In genomic region chr19:16202320-16203255, GRCh38 we compare ENCODE assay signal across 2 cellular contexts.
TF ChIP-seq lines count a peak whose summit lies in the region.

No MANE protein-coding gene starts in this region.

TF ChIP-seq in IMR-90, 13 proteins besides CTCF, POLR2A, EP300 and RAD21:
- TF ChIP-seq RFX5 (IDR thresholded peaks at IDR 0.05; ENCODE audit: low read depth, low read length) = no peak
- no peak for TF ChIP-seq RCOR1 (IDR thresholded peaks at IDR 0.05; ENCODE audit: insufficient replicate concordance, low read length)
- no peak for TF ChIP-seq CHD1 (IDR thresholded peaks at IDR 0.05; ENCODE audit: low read depth, low read length)
- TF ChIP-seq, protein P1, sequence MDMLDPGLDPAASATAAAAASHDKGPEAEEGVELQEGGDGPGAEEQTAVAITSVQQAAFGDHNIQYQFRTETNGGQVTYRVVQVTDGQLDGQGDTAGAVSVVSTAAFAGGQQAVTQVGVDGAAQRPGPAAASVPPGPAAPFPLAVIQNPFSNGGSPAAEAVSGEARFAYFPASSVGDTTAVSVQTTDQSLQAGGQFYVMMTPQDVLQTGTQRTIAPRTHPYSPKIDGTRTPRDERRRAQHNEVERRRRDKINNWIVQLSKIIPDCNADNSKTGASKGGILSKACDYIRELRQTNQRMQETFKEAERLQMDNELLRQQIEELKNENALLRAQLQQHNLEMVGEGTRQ (IDR thresholded peaks at IDR 0.05; ENCODE audit: low read depth, low read length) = no peak
- TF ChIP-seq, protein P2, sequence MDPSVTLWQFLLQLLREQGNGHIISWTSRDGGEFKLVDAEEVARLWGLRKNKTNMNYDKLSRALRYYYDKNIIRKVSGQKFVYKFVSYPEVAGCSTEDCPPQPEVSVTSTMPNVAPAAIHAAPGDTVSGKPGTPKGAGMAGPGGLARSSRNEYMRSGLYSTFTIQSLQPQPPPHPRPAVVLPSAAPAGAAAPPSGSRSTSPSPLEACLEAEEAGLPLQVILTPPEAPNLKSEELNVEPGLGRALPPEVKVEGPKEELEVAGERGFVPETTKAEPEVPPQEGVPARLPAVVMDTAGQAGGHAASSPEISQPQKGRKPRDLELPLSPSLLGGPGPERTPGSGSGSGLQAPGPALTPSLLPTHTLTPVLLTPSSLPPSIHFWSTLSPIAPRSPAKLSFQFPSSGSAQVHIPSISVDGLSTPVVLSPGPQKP (IDR thresholded peaks at IDR 0.05; ENCODE audit: borderline replicate concordance, low read depth, low read length) = no peak
- no peak for TF ChIP-seq FOS (IDR thresholded peaks at IDR 0.05; ENCODE audit: low read depth, low read length)
- TF ChIP-seq CEBPB (IDR thresholded peaks at IDR 0.05; ENCODE audit: low read depth, low read length) = no peak
- no peak for TF ChIP-seq BHLHE40 (IDR thresholded peaks at IDR 0.05; ENCODE audit: low read depth, low read length)
- TF ChIP-seq MAFK (IDR thresholded peaks at IDR 0.05; ENCODE audit: low read depth, low read length) = no peak
- no peak for TF ChIP-seq SMC3 (IDR thresholded peaks at IDR 0.05; ENCODE audit: low read depth, low read length)
- no peak for TF ChIP-seq MXI1 (IDR thresholded peaks at IDR 0.05; ENCODE audit: borderline replicate concordance, low read depth, low read length)
- no peak for TF ChIP-seq NFE2L2 (IDR thresholded peaks at IDR 0.05; ENCODE audit: low read depth, low read length)
- TF ChIP-seq MAZ (IDR thresholded peaks at IDR 0.05; ENCODE audit: borderline replicate concordance, low read depth, low read length) = no peak

TF ChIP-seq in GM12878, 131 proteins besides CTCF, POLR2A, EP300 and RAD21 (continues in another document):
- TF ChIP-seq, protein P2 (IDR thresholded peaks at IDR 0.05; ENCODE audit: low read depth, low read length) = no peak
- TF ChIP-seq ZZZ3 (IDR thresholded peaks at IDR 0.05; ENCODE audit: control insufficient read depth, insufficient read length, low read depth) = no peak
- no peak for TF ChIP-seq SMAD1 (IDR thresholded peaks at IDR 0.05; ENCODE audit: low read depth, partially characterized antibody)
- TF ChIP-seq MLLT1 (IDR thresholded peaks at IDR 0.05) = no peak
- TF ChIP-seq CBFB (IDR thresholded peaks at IDR 0.05; ENCODE audit: low read depth) = no peak
- TF ChIP-seq, protein P3, sequence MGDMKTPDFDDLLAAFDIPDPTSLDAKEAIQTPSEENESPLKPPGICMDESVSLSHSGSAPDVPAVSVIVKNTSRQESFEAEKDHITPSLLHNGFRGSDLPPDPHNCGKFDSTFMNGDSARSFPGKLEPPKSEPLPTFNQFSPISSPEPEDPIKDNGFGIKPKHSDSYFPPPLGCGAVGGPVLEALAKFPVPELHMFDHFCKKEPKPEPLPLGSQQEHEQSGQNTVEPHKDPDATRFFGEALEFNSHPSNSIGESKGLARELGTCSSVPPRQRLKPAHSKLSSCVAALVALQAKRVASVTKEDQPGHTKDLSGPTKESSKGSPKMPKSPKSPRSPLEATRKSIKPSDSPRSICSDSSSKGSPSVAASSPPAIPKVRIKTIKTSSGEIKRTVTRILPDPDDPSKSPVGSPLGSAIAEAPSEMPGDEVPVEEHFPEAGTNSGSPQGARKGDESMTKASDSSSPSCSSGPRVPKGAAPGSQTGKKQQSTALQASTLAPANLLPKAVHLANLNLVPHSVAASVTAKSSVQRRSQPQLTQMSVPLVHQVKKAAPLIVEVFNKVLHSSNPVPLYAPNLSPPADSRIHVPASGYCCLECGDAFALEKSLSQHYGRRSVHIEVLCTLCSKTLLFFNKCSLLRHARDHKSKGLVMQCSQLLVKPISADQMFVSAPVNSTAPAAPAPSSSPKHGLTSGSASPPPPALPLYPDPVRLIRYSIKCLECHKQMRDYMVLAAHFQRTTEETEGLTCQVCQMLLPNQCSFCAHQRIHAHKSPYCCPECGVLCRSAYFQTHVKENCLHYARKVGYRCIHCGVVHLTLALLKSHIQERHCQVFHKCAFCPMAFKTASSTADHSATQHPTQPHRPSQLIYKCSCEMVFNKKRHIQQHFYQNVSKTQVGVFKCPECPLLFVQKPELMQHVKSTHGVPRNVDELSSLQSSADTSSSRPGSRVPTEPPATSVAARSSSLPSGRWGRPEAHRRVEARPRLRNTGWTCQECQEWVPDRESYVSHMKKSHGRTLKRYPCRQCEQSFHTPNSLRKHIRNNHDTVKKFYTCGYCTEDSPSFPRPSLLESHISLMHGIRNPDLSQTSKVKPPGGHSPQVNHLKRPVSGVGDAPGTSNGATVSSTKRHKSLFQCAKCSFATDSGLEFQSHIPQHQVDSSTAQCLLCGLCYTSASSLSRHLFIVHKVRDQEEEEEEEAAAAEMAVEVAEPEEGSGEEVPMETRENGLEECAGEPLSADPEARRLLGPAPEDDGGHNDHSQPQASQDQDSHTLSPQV (IDR thresholded peaks at IDR 0.05) = no peak
- TF ChIP-seq E4F1 (IDR thresholded peaks at IDR 0.05; ENCODE audit: borderline replicate concordance, partially characterized antibody) = no peak
- no peak for TF ChIP-seq RB1 (IDR thresholded peaks at IDR 0.05; ENCODE audit: borderline replicate concordance)
- TF ChIP-seq, protein P4, sequence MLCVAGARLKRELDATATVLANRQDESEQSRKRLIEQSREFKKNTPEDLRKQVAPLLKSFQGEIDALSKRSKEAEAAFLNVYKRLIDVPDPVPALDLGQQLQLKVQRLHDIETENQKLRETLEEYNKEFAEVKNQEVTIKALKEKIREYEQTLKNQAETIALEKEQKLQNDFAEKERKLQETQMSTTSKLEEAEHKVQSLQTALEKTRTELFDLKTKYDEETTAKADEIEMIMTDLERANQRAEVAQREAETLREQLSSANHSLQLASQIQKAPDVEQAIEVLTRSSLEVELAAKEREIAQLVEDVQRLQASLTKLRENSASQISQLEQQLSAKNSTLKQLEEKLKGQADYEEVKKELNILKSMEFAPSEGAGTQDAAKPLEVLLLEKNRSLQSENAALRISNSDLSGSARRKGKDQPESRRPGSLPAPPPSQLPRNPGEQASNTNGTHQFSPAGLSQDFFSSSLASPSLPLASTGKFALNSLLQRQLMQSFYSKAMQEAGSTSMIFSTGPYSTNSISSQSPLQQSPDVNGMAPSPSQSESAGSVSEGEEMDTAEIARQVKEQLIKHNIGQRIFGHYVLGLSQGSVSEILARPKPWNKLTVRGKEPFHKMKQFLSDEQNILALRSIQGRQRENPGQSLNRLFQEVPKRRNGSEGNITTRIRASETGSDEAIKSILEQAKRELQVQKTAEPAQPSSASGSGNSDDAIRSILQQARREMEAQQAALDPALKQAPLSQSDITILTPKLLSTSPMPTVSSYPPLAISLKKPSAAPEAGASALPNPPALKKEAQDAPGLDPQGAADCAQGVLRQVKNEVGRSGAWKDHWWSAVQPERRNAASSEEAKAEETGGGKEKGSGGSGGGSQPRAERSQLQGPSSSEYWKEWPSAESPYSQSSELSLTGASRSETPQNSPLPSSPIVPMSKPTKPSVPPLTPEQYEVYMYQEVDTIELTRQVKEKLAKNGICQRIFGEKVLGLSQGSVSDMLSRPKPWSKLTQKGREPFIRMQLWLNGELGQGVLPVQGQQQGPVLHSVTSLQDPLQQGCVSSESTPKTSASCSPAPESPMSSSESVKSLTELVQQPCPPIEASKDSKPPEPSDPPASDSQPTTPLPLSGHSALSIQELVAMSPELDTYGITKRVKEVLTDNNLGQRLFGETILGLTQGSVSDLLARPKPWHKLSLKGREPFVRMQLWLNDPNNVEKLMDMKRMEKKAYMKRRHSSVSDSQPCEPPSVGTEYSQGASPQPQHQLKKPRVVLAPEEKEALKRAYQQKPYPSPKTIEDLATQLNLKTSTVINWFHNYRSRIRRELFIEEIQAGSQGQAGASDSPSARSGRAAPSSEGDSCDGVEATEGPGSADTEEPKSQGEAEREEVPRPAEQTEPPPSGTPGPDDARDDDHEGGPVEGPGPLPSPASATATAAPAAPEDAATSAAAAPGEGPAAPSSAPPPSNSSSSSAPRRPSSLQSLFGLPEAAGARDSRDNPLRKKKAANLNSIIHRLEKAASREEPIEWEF (IDR thresholded peaks at IDR 0.05; ENCODE audit: insufficient replicate concordance, low read depth, low read length) = no peak
- TF ChIP-seq RUNX3 (IDR thresholded peaks at IDR 0.05; ENCODE audit: low read length) = peak; percentile 51
- 0 out of 2 replicates have a peak, but pooled peaks have one; percentile 37 for TF ChIP-seq IRF4 (IDR thresholded peaks at IDR 0.05; ENCODE audit: low read depth, low read length)
- TF ChIP-seq BHLHE40 (IDR thresholded peaks at IDR 0.05; ENCODE audit: borderline replicate concordance in 1 of 2, low read depth in 2 of 2, low read length in 1 of 2) = peak in 1 of 2 experiments; percentile 32; a peak in 1 of 4 replicates
- no peak for TF ChIP-seq USF1 (IDR thresholded peaks at IDR 0.05; ENCODE audit: borderline replicate concordance, extremely low read length, insufficient read depth, low read depth, low read length)
- TF ChIP-seq SIX5 (IDR thresholded peaks at IDR 0.05; ENCODE audit: low read depth, low read length, severe bottlenecking) = no peak
- TF ChIP-seq, protein P1 (IDR thresholded peaks at IDR 0.05; ENCODE audit: borderline replicate concordance, low read depth, low read length) = no peak
- TF ChIP-seq, protein P5, sequence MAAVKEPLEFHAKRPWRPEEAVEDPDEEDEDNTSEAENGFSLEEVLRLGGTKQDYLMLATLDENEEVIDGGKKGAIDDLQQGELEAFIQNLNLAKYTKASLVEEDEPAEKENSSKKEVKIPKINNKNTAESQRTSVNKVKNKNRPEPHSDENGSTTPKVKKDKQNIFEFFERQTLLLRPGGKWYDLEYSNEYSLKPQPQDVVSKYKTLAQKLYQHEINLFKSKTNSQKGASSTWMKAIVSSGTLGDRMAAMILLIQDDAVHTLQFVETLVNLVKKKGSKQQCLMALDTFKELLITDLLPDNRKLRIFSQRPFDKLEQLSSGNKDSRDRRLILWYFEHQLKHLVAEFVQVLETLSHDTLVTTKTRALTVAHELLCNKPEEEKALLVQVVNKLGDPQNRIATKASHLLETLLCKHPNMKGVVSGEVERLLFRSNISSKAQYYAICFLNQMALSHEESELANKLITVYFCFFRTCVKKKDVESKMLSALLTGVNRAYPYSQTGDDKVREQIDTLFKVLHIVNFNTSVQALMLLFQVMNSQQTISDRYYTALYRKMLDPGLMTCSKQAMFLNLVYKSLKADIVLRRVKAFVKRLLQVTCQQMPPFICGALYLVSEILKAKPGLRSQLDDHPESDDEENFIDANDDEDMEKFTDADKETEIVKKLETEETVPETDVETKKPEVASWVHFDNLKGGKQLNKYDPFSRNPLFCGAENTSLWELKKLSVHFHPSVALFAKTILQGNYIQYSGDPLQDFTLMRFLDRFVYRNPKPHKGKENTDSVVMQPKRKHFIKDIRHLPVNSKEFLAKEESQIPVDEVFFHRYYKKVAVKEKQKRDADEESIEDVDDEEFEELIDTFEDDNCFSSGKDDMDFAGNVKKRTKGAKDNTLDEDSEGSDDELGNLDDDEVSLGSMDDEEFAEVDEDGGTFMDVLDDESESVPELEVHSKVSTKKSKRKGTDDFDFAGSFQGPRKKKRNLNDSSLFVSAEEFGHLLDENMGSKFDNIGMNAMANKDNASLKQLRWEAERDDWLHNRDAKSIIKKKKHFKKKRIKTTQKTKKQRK (IDR thresholded peaks at IDR 0.05; ENCODE audit: low read depth, low read length) = no peak
